9 cellular contexts compared by ENCODE assay signal in genomic region chr3:29453278-29453961, GRCh38.
A peak's percentile ranks its signal among the peaks of the same experiment; 100 is the strongest.
DNase-seq lines count a peak whose midpoint lies in the region; ATAC-seq and TF ChIP-seq lines count a peak whose summit lies in the region.
"Had no signal": no experiment of that assay in that cellular context is flagged by ENCODE, and none has a peak within 500 bp of the region (broad histone marks: within the 10 kb centered on the region; RNA-seq: fewer than 3 reads in every experiment).

No MANE protein-coding gene starts in this region.

- no peak for TF ChIP-seq POLR2A in suprapubic skin (IDR thresholded peaks at IDR 0.05)

- no peak overlapping the region for H3K27ac Mint-ChIP-seq in activated CD4-positive, alpha-beta memory T cell treated with anti-CD3 and anti-CD28 coated beads for 36 hours

- DNase-seq in NCI-H1694 treated with DMSO at 0.1 percent for 48 hours (lab: John Stamatoyannopoulos, UW) (peak; percentile 33), astrocyte of the hippocampus (ENCODE audit: low read depth, low spot score) (peak; percentile 54), left lobe of liver (ENCODE audit: low spot score) (peak; percentile 65), suprapubic skin (ENCODE audit: low spot score in 2 of 2) (no peak), SKM-1 treated with dmso at 0.1 percent for 144 hours (lab: John Stamatoyannopoulos, UW; ENCODE audit: unreplicated experiment) (no peak), AG08396 (ENCODE audit: low spot score) (no peak)
- no peak for DNase-seq in activated CD4-positive, alpha-beta memory T cell treated with anti-CD3 and anti-CD28 coated beads for 36 hours

- no peak overlapping the region for H3K4me3 Mint-ChIP-seq in activated CD4-positive, alpha-beta memory T cell treated with anti-CD3 and anti-CD28 coated beads for 36 hours

- H3K36me3 ChIP-seq in suprapubic skin = no peaks in the 10 kb centered on the region

- no peaks in the 10 kb centered on the region for H3K9me3 Mint-ChIP-seq in activated CD4-positive, alpha-beta memory T cell treated with anti-CD3 and anti-CD28 coated beads for 36 hours

- H3K36me3 Mint-ChIP-seq in activated CD4-positive, alpha-beta memory T cell treated with anti-CD3 and anti-CD28 coated beads for 36 hours = no peaks in the 10 kb centered on the region

- no peak overlapping the region for H3K4me3 ChIP-seq in suprapubic skin

- no peak for TF ChIP-seq EP300 in suprapubic skin (IDR thresholded peaks at IDR 0.05)

- intact Hi-C loops in activated CD4-positive, alpha-beta memory T cell treated with anti-CD3 and anti-CD28 coated beads for 36 hours (cut with micrococcal nuclease) = no loop called here

- peak overlapping the region; percentile 47 for H3K27ac ChIP-seq in suprapubic skin

- H3K9me3 ChIP-seq in suprapubic skin = no peaks in the 10 kb centered on the region

- H3K27me3 ChIP-seq in suprapubic skin = no peaks in the 10 kb centered on the region
- H3K27me3 ChIP-seq: dorsolateral prefrontal cortex had no signal

- H3K4me1 ChIP-seq in suprapubic skin = peaks cover 21% of the 10 kb centered on the region

- no peak for TF ChIP-seq CTCF in suprapubic skin (IDR thresholded peaks at IDR 0.05)

- 31% methylated on average over 7 of the region's 7 CpGs for WGBS in suprapubic skin

- POLR2A ChIA-PET in activated CD4-positive, alpha-beta memory T cell treated with anti-CD3 and anti-CD28 coated beads for 36 hours (lab: Charles Lee) = no interaction called here

- H3K27me3 Mint-ChIP-seq in activated CD4-positive, alpha-beta memory T cell treated with anti-CD3 and anti-CD28 coated beads for 36 hours = no peaks in the 10 kb centered on the region

- CTCF ChIA-PET in activated CD4-positive, alpha-beta memory T cell treated with anti-CD3 and anti-CD28 coated beads for 36 hours (lab: Charles Lee) = no interaction called here

- ATAC-seq in left lobe of liver = peak; percentile 90
- ATAC-seq in HG03457 (IDR thresholded peaks at IDR 0.05; ENCODE audit: unreplicated experiment) = no peak

- H3K4me1 Mint-ChIP-seq in activated CD4-positive, alpha-beta memory T cell treated with anti-CD3 and anti-CD28 coated beads for 36 hours (ENCODE audit: low read depth) = no peaks in the 10 kb centered on the region

Comparison
In these comparisons a context has a peak if more than half of its experiments do, and no peak if none do; other contexts are left out.
1. DNase-seq: peak in NCI-H1694 treated with DMSO at 0.1 percent for 48 hours (single experiment), astrocyte of the hippocampus (single experiment) and left lobe of liver (single experiment); none in suprapubic skin (0 of 2), activated CD4-positive, alpha-beta memory T cell treated with anti-CD3 and anti-CD28 coated beads for 36 hours (single experiment), SKM-1 treated with dmso at 0.1 percent for 144 hours (single experiment) and AG08396 (single experiment).